ENCODE assay signal across 18 cellular contexts in genomic region chr21:34994646-34995631, GRCh38. TPM values are rescaled to one million over a fixed set of nuclear protein-coding genes. Genes with fewer than 3 reads are reported as not detected.
DNase-seq lines count a peak whose midpoint lies in the region; ATAC-seq and TF ChIP-seq lines count a peak whose summit lies in the region.
"Had no signal": no experiment of that assay in that cellular context is flagged by ENCODE, and none has a peak within 500 bp of the region (broad histone marks: within the 10 kb centered on the region; RNA-seq: fewer than 3 reads in every experiment).

No MANE protein-coding gene starts in this region.

- no peak overlapping the region for H3K23ac ChIP-seq in trophoblast cell (ENCODE audit: low read length)

- peak overlapping the region; percentile 13 for H4K91ac ChIP-seq in trophoblast cell (ENCODE audit: low read depth, low read length)

- no peak for ATAC-seq in DND-41 (ENCODE audit: insufficient read depth, low read depth)
- peak; percentile 75 for ATAC-seq in activated T-helper 17 cell treated with anti-CD3 and anti-CD28 coated beads, Interleukin-2, amount 50 U/mL, for 72 hours (replicated peaks)
- ATAC-seq: gastrocnemius medialis, GM12878 had no signal

- no peaks in the 10 kb centered on the region for H3K79me1 ChIP-seq in trophoblast cell (ENCODE audit: low read length)

- H3K27ac ChIP-seq in BLaER1 (peak overlapping the region; percentile 44; the same call in 1 of the 2 replicates), DND-41 (ENCODE audit: low read length) (peak overlapping the region; percentile 42), trophoblast cell (ENCODE audit: low read depth, low read length) (no peak overlapping the region)
- H3K27ac ChIP-seq: cardiac muscle cell, gastrocnemius medialis, HL-60 had no signal

- no CpG with 5 or more reads among the region's 16 CpGs for WGBS in trophoblast cell (ENCODE audit: extremely low coverage, insufficient coverage, insufficient read length)

- DNase-seq in DND-41 (no peak), trophoblast cell (no peak), putamen (ENCODE audit: low spot score) (no peak), amniotic stem cell (lab: John Stamatoyannopoulos, UW) (no peak), DMS79 (lab: John Stamatoyannopoulos, UW) (no peak)
- DNase-seq: activated gamma-delta T cell, EL, endodermal cell, gastrocnemius medialis, HFFc6, NCI-H2029 treated with DMSO at 0.1 percent for 48 hours, NCI-H526 treated with DMSO at 0.1 percent for 48 hours, small intestine had no signal

- H3K79me2 ChIP-seq in DND-41 (ENCODE audit: insufficient read depth, low read length): peaks cover 100% of the 10 kb centered on the region
- H3K79me2 ChIP-seq in trophoblast cell (ENCODE audit: control insufficient read depth, insufficient read depth, low read length, poor library complexity): no peaks in the 10 kb centered on the region

- H2BK12ac ChIP-seq in trophoblast cell (ENCODE audit: low read length): no peak overlapping the region

- H3K9ac ChIP-seq in BLaER1: no peak overlapping the region
- H3K9ac ChIP-seq in DND-41 (ENCODE audit: low read depth, low read length): no peak overlapping the region
- no peak overlapping the region for H3K9ac ChIP-seq in trophoblast cell (ENCODE audit: low read length)

- H3K27ac Mint-ChIP-seq in activated T-helper 17 cell treated with anti-CD3 and anti-CD28 coated beads, Interleukin-2, amount 50 U/mL, for 72 hours: peak overlapping the region; percentile 85
- H3K27ac Mint-ChIP-seq: endodermal cell had no signal

- H3K4me1 ChIP-seq in BLaER1 (peaks cover 99% of the 10 kb centered on the region), DND-41 (ENCODE audit: insufficient read depth, low read length) (peaks cover 29% of the 10 kb centered on the region), trophoblast cell (ENCODE audit: control insufficient read depth in 1 of 2, insufficient read depth in 2 of 2, low read length in 2 of 2) (peaks cover 0 to 8% of the 10 kb centered on the region in 2 experiments)

- H3K36me3 Mint-ChIP-seq in activated T-helper 17 cell treated with anti-CD3 and anti-CD28 coated beads, Interleukin-2, amount 50 U/mL, for 72 hours (ENCODE audit: low read depth): peaks cover 17% of the 10 kb centered on the region

- H2AFZ ChIP-seq in DND-41 (ENCODE audit: low read depth, low read length) (no peak overlapping the region), trophoblast cell (ENCODE audit: insufficient read depth, low read length, poor library complexity) (no peak overlapping the region)

- no peak for TF ChIP-seq CTCF in DND-41 (IDR thresholded peaks at IDR 0.05; ENCODE audit: borderline replicate concordance, extremely low read depth, low read length, poor library complexity, severe bottlenecking)

- no peak overlapping the region for H4K12ac ChIP-seq in trophoblast cell (ENCODE audit: low read depth, low read length)

- H3K14ac ChIP-seq in trophoblast cell (ENCODE audit: low read length): no peak overlapping the region

- H3K18ac ChIP-seq in trophoblast cell (ENCODE audit: low read length): no peak overlapping the region

- H3K4ac ChIP-seq in trophoblast cell (ENCODE audit: low read depth, low read length): no peak overlapping the region

- no peaks in the 10 kb centered on the region for H3K9me3 ChIP-seq in BLaER1
- no peaks in the 10 kb centered on the region for H3K9me3 ChIP-seq in DND-41 (ENCODE audit: insufficient read depth, low read length, severe bottlenecking)
- H3K9me3 ChIP-seq in trophoblast cell (ENCODE audit: insufficient read depth, low read depth, low read length): peaks cover 2% of the 10 kb centered on the region
- H3K9me3 ChIP-seq: gastrocnemius medialis had no signal

- H3K27me3 Mint-ChIP-seq in activated T-helper 17 cell treated with anti-CD3 and anti-CD28 coated beads, Interleukin-2, amount 50 U/mL, for 72 hours: no peaks in the 10 kb centered on the region

- H3K36me3 ChIP-seq in BLaER1: peaks cover 92% of the 10 kb centered on the region
- H3K36me3 ChIP-seq in DND-41 (ENCODE audit: insufficient read depth, low read length): peaks cover 82% of the 10 kb centered on the region
- no peaks in the 10 kb centered on the region for H3K36me3 ChIP-seq in trophoblast cell (ENCODE audit: control insufficient read depth in 1 of 2, insufficient read depth in 2 of 2, low read length in 2 of 2)
- H3K36me3 ChIP-seq: cardiac muscle cell, gastrocnemius medialis had no signal

- H3K9me3 Mint-ChIP-seq in activated T-helper 17 cell treated with anti-CD3 and anti-CD28 coated beads, Interleukin-2, amount 50 U/mL, for 72 hours: no peaks in the 10 kb centered on the region
- H3K9me3 Mint-ChIP-seq: HFFc6 had no signal

- H4K20me1 ChIP-seq in BLaER1 (peaks cover 100% of the 10 kb centered on the region), DND-41 (ENCODE audit: insufficient read depth, low read length) (peaks cover 87% of the 10 kb centered on the region)

- H3K4me2 ChIP-seq in BLaER1: peak overlapping the region; percentile 15; the same call in 1 of the 2 replicates
- no peak overlapping the region for H3K4me2 ChIP-seq in DND-41 (ENCODE audit: insufficient read depth, low read length)
- H3K4me2 ChIP-seq in trophoblast cell (ENCODE audit: low read length): no peak overlapping the region

- H2AK5ac ChIP-seq in trophoblast cell (ENCODE audit: low read length): no peak overlapping the region

- H2BK5ac ChIP-seq in trophoblast cell (ENCODE audit: low read depth, low read length, poor library complexity): no peak overlapping the region

- H3K4me1 Mint-ChIP-seq in activated T-helper 17 cell treated with anti-CD3 and anti-CD28 coated beads, Interleukin-2, amount 50 U/mL, for 72 hours: peaks cover 60% of the 10 kb centered on the region

- H2BK120ac ChIP-seq in trophoblast cell (ENCODE audit: insufficient read depth, low read length, poor library complexity): no peak overlapping the region

- H4K8ac ChIP-seq in trophoblast cell (ENCODE audit: low read depth, low read length): no peak overlapping the region

- H3K27me3 ChIP-seq in BLaER1 (no peaks in the 10 kb centered on the region), DND-41 (ENCODE audit: insufficient read depth, low read length, poor library complexity) (no peaks in the 10 kb centered on the region), trophoblast cell (ENCODE audit: insufficient read depth, low read length) (no peaks in the 10 kb centered on the region)
- H3K27me3 ChIP-seq: gastrocnemius medialis had no signal

- H3K4me3 ChIP-seq in BLaER1: no peak overlapping the region
- no peak overlapping the region for H3K4me3 ChIP-seq in DND-41 (ENCODE audit: low read depth in 1 of 2, low read length in 2 of 2)
- no peak overlapping the region for H3K4me3 ChIP-seq in trophoblast cell (ENCODE audit: low read depth, low read length)
- H3K4me3 ChIP-seq: cardiac muscle cell, gastrocnemius medialis, GM12878 had no signal

- H3K4me3 Mint-ChIP-seq in activated T-helper 17 cell treated with anti-CD3 and anti-CD28 coated beads, Interleukin-2, amount 50 U/mL, for 72 hours: peak overlapping the region; percentile 80
- H3K4me3 Mint-ChIP-seq: endodermal cell, HFFc6 had no signal

RNA-seq across cellular contexts. Expression of gene RUNX1, which starts 54.2 kb away (rescaled TPM):
- total RNA-seq in activated T-helper 17 cell treated with anti-CD3 and anti-CD28 coated beads, Interleukin-2, amount 50 U/mL, for 72 hours: 100 to 1,000 TPM; 112 to 136 TPM
- 64.0 and 64.4 TPM in 2 replicates for polyA plus RNA-seq in trophoblast cell (2013)
- polyA plus RNA-seq: cardiac muscle cell had no signal
